Comparison of ENCODE assay signal across 12 cellular contexts in genomic region chr22:41242396-41243117, GRCh38.
"Had no signal": no experiment of that assay in that cellular context is flagged by ENCODE, and none has a peak within 500 bp of the region (broad histone marks: within the 10 kb centered on the region; RNA-seq: fewer than 3 reads in every experiment).

No MANE protein-coding gene starts in this region.

- DNase-seq: activated CD4-positive, CD25-positive, alpha-beta regulatory T cell treated with anti-CD3 and anti-CD28 coated beads, Interleukin-2, amount 50 U/mL, for 72 hours; activated naive CD4-positive, alpha-beta T cell treated with Interleukin-2 at 50 U/mL for 16 hours; aorta; cortex of kidney; effector memory CD8-positive, alpha-beta T cell; islet precursor cell; naive thymus-derived CD8-positive, alpha-beta T cell; stimulated activated CD4-positive, alpha-beta T cell treated with anti-CD3 and anti-CD28 coated beads, Interleukin-2, amount 100 ng/mL, for 48 hours; stimulated activated naive CD4-positive, alpha-beta T cell; tibial artery; uterus had no signal

- H3K4me1 Mint-ChIP-seq: activated T-helper 17 cell treated with anti-CD3 and anti-CD28 coated beads, Interleukin-2, amount 50 U/mL, for 72 hours had no signal

- H3K27me3 Mint-ChIP-seq: activated T-helper 17 cell treated with anti-CD3 and anti-CD28 coated beads, Interleukin-2, amount 50 U/mL, for 72 hours; effector memory CD8-positive, alpha-beta T cell; naive thymus-derived CD8-positive, alpha-beta T cell had no signal

- H3K9me3 Mint-ChIP-seq: activated T-helper 17 cell treated with anti-CD3 and anti-CD28 coated beads, Interleukin-2, amount 50 U/mL, for 72 hours; effector memory CD8-positive, alpha-beta T cell; naive thymus-derived CD8-positive, alpha-beta T cell had no signal

- H3K4me3 Mint-ChIP-seq: activated T-helper 17 cell treated with anti-CD3 and anti-CD28 coated beads, Interleukin-2, amount 50 U/mL, for 72 hours; effector memory CD8-positive, alpha-beta T cell; naive thymus-derived CD8-positive, alpha-beta T cell had no signal

- H3K27ac Mint-ChIP-seq: activated T-helper 17 cell treated with anti-CD3 and anti-CD28 coated beads, Interleukin-2, amount 50 U/mL, for 72 hours; effector memory CD8-positive, alpha-beta T cell had no signal
